ENCODE assay signal across 1 cellular context in the genomic region with DNA sequence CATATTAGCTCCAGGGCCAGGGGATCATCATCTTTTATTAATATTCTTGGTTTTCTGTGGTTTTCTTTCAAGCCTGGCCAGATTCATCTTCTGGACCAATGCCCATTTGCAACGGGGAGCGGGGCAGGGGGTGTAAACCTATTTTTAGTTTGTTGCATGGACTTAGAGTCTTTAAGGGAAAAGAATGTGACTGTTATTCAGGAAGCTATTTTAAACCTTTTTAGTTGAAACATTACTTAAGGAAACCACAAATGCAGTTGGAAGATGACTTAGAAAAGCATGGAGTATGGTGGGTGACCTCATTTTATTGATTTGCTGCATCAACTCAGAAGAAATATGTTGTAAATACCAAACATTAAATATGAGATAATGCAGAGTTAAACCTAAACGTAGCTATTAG.
TF ChIP-seq lines count a peak whose summit lies in the region.

No MANE protein-coding gene starts in this region.

TF ChIP-seq in IMR-90, 13 proteins besides CTCF, POLR2A, EP300 and RAD21:
- TF ChIP-seq CHD1 (IDR thresholded peaks at IDR 0.05; ENCODE audit: low read depth, low read length) (no peak), BHLHE40 (IDR thresholded peaks at IDR 0.05; ENCODE audit: low read depth, low read length) (no peak)
- TF ChIP-seq, protein P1, sequence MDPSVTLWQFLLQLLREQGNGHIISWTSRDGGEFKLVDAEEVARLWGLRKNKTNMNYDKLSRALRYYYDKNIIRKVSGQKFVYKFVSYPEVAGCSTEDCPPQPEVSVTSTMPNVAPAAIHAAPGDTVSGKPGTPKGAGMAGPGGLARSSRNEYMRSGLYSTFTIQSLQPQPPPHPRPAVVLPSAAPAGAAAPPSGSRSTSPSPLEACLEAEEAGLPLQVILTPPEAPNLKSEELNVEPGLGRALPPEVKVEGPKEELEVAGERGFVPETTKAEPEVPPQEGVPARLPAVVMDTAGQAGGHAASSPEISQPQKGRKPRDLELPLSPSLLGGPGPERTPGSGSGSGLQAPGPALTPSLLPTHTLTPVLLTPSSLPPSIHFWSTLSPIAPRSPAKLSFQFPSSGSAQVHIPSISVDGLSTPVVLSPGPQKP (IDR thresholded peaks at IDR 0.05; ENCODE audit: borderline replicate concordance, low read depth, low read length), result no peak
